In the genomic region with DNA sequence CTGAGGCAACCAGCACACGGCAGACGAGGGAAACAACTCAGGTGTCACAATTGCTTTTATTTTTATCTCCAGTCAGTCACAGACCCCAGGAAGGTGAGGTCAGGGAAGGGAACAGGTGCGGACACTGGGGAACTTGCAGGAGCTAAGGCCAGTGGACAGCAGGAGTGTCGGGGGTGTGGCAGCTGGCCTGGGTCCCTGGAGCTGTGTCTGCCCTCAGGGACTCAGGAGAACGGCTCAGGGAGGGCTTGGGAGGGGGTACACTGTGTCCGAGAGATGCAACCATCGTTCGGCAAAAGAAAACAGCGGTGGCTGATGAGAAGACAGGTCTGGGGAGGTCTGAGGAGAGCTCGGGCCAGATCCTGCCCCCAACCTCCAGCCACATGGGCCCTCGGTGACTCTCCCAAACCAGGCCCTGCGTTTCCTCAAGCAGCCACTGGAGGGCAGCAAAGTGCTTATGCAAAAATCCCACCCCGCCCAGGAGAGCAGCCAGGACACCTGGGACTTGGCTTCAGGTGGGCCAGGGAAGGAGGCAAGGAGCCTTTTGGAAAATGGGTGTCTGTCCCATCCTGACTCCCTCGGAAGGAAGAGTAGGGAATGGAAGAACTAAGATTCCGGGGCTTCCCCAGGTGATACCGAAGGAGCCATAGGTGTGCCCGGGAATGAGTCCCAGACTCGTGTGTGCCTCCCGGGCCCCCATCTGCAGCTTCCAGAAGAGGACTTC, we compare ENCODE assay signal across 8 cellular contexts. TPM values are rescaled to one million over a fixed set of nuclear protein-coding genes. Genes with fewer than 3 reads are reported as not detected.
DNase-seq lines count a peak whose midpoint lies in the region; ATAC-seq, FAIRE-seq and TF ChIP-seq lines count a peak whose summit lies in the region.

No MANE protein-coding gene starts in this region.

- H2AFZ ChIP-seq in hepatocyte, result no peak overlapping the region

- ATAC-seq in HG02798 (IDR thresholded peaks at IDR 0.05; ENCODE audit: poor library complexity, unreplicated experiment) (no peak), GM19328 (IDR thresholded peaks at IDR 0.05; ENCODE audit: unreplicated experiment) (no peak)

- H3K36me3 ChIP-seq in GM06990 (ENCODE audit: control insufficient read depth, insufficient read depth, low read length), result no peaks in the 10 kb centered on the region
- no peaks in the 10 kb centered on the region for H3K36me3 ChIP-seq in ascending aorta
- no peaks in the 10 kb centered on the region for H3K36me3 ChIP-seq in hepatocyte (replicated peaks; ENCODE audit: insufficient read depth, low read depth)
- H3K36me3 ChIP-seq in small intestine (ENCODE audit: control insufficient read depth in 2 of 2, insufficient read depth in 2 of 2, low read length in 2 of 2), result no peaks in the 10 kb centered on the region

- no peaks in the 10 kb centered on the region for H4K20me1 ChIP-seq in hepatocyte (ENCODE audit: insufficient read depth, poor library complexity, severe bottlenecking)

- H3K27me3 ChIP-seq in GM06990 (replicated peaks; ENCODE audit: control insufficient read depth, insufficient read depth, low read length) (no peaks in the 10 kb centered on the region; the same call in 1 of the 2 replicates), ascending aorta (no peaks in the 10 kb centered on the region), hepatocyte (no peaks in the 10 kb centered on the region), small intestine (ENCODE audit: control insufficient read depth in 2 of 2, insufficient read depth in 2 of 2, low read length in 2 of 2) (no peaks in the 10 kb centered on the region)

- no peak overlapping the region for H3K4me2 ChIP-seq in hepatocyte

- FAIRE-seq in small intestine (lab: Jason Lieb, UNC), result no peak

- H3K9me2 ChIP-seq in hepatocyte (replicated peaks; ENCODE audit: insufficient read depth), result no peaks in the 10 kb centered on the region

- TF ChIP-seq CTCF in GM06990 (IDR thresholded peaks at IDR 0.05; ENCODE audit: insufficient read depth, low read length, poor library complexity, severe bottlenecking), result peak; percentile 98
- peak; percentile 86 to 99 (median 96) for TF ChIP-seq CTCF in ascending aorta (IDR thresholded peaks at IDR 0.05)
- TF ChIP-seq CTCF in hepatocyte (IDR thresholded peaks at IDR 0.05; ENCODE audit: poor library complexity), result peak; percentile 92

- intact Hi-C loops in ascending aorta (cut with DNase I), result loop anchor here (1.0 to 5.0 kb wide), 4 partner anchors 80 to 190 kb away; partner anchors contain the start of gene ASIC1

- H3K27ac ChIP-seq in ascending aorta (no peak overlapping the region), hepatocyte (peak overlapping the region; percentile 89), small intestine (ENCODE audit: low read depth in 1 of 2, low read length in 1 of 2) (no peak overlapping the region)

- no peak for DNase-seq in GM06990 (ENCODE audit: extremely low read depth, insufficient read length)
- peak; percentile 62 for DNase-seq in M059J (ENCODE audit: low read depth)
- peak; percentile 38 to 63 (median 55) for DNase-seq in T-helper 2 cell
- peak; percentile 16 to 78 for DNase-seq in ascending aorta (ENCODE audit: low spot score in 2 of 2)
- DNase-seq in hepatocyte (ENCODE audit: low spot score), result peak; percentile 83
- DNase-seq in small intestine, result peak; percentile 71

- H3K9me3 ChIP-seq in ascending aorta (no peaks in the 10 kb centered on the region), hepatocyte (ENCODE audit: low read depth) (no peaks in the 10 kb centered on the region), small intestine (ENCODE audit: control insufficient read depth, low read depth) (no peaks in the 10 kb centered on the region)

- no peaks in the 10 kb centered on the region for H3K79me2 ChIP-seq in hepatocyte

- WGBS in hepatocyte (ENCODE audit: low lambda C conversion rate, missing lambda C conversion rate), result 50% methylated on average over 18 of the region's 19 CpGs
- 27 to 35% (median 32%) methylated on average over 18 to 19 of the region's 19 CpGs for WGBS in small intestine, 3 donors

- H3K4me3 ChIP-seq in GM06990 (replicated peaks; ENCODE audit: low read depth, low read length) (no peak overlapping the region), ascending aorta (no peak overlapping the region), hepatocyte (no peak overlapping the region), small intestine (ENCODE audit: low read depth in 1 of 2, low read length in 2 of 2) (no peak overlapping the region)

- H3K4me1 ChIP-seq in ascending aorta (peaks cover 0 to 9% of the 10 kb centered on the region in 2 donors), hepatocyte (ENCODE audit: insufficient read depth) (peaks cover 29% of the 10 kb centered on the region), small intestine (ENCODE audit: control insufficient read depth in 2 of 2, insufficient read depth in 1 of 2, low read depth in 1 of 2, low read length in 1 of 2) (peaks cover 0 to 1% of the 10 kb centered on the region in 2 donors)

RNA-seq across cellular contexts. Expression of gene BCDIN3D, which starts 24.1 kb away (rescaled TPM):
- 2.9 and 4.8 TPM in 2 replicates for total RNA-seq in M059J (2014; rRNA removed; shearing (Covaris generic))
- 2.6 TPM for total RNA-seq in ascending aorta
- total RNA-seq in hepatocyte, result 4.5 and 5.6 TPM in 2 replicates
- 3.5 and 5.0 TPM in 2 replicates for polyA plus RNA-seq in hepatocyte
- polyA plus RNA-seq in small intestine, result 1 to 10 TPM; 2.4 to 3.8 (median 2.5) TPM

RNA-seq across cellular contexts. Expression of gene FAIM2, which starts 36.7 kb away (rescaled TPM):
- total RNA-seq in M059J (2014; rRNA removed; shearing (Covaris generic)), result 0.34 and 0.49 TPM in 2 replicates
- 0.75 TPM for total RNA-seq in ascending aorta
- 1.4 and 5.0 TPM in 2 replicates for total RNA-seq in hepatocyte
- polyA plus RNA-seq in hepatocyte, result 7.3 and 14.0 TPM in 2 replicates
- polyA plus RNA-seq in small intestine, result 10 to 100 TPM in 1 of 3 donors, not detected in 2; 13.5 TPM

RNA-seq across cellular contexts. Expression of gene NCKAP5L, which starts 38.8 kb away (rescaled TPM):
- total RNA-seq in M059J (2014; rRNA removed; shearing (Covaris generic)), result 9.0 and 17.6 TPM in 2 replicates
- 33.4 TPM for total RNA-seq in ascending aorta
- 13.1 and 14.5 TPM in 2 replicates for total RNA-seq in hepatocyte
- 26.7 and 32.0 TPM in 2 replicates for polyA plus RNA-seq in hepatocyte
- polyA plus RNA-seq in small intestine, result 1 to 10 TPM in 2 of 3 donors, under 1 TPM in 1; 0.45 to 4.7 (median 1.1) TPM
